In genomic region chr7:130063036-130063435, GRCh38 we compare ENCODE assay signal across 1 cellular context.
TF ChIP-seq lines count a peak whose summit lies in the region.

No MANE protein-coding gene starts in this region.

TF ChIP-seq in H1, 55 proteins besides CTCF, POLR2A, EP300 and RAD21:
- TF ChIP-seq JUN (IDR thresholded peaks at IDR 0.05; ENCODE audit: low read depth, low read length) (no peak), TEAD4 (IDR thresholded peaks at IDR 0.05; ENCODE audit: low read depth, low read length) (0 out of 2 replicates have a peak, but pooled peaks have one; percentile 65), GTF2F1 (IDR thresholded peaks at IDR 0.05; ENCODE audit: borderline replicate concordance, low read depth, low read length) (no peak), HDAC2 (IDR thresholded peaks at IDR 0.05; ENCODE audit: borderline replicate concordance in 1 of 2, low read depth in 2 of 2, low read length in 2 of 2) (no peak), POU5F1 (IDR thresholded peaks at IDR 0.05; ENCODE audit: low read depth, low read length) (no peak), KDM1A (IDR thresholded peaks at IDR 0.05; ENCODE audit: borderline replicate concordance, low read length) (peak; percentile 59; the same call in 1 of the 2 replicates), JUND (IDR thresholded peaks at IDR 0.05; ENCODE audit: low read length) (no peak), BACH1 (IDR thresholded peaks at IDR 0.05; ENCODE audit: low read length) (no peak), FOSL1 (IDR thresholded peaks at IDR 0.05; ENCODE audit: insufficient read depth, low read depth, low read length) (no peak), EZH2 (IDR thresholded peaks at IDR 0.05; ENCODE audit: low read depth, low read length, severe bottlenecking) (no peak), TAF7 (optimal IDR thresholded peaks at IDR 0.05; ENCODE audit: borderline replicate concordance, low read depth, low read length) (no peak)
- TF ChIP-seq, protein P1, sequence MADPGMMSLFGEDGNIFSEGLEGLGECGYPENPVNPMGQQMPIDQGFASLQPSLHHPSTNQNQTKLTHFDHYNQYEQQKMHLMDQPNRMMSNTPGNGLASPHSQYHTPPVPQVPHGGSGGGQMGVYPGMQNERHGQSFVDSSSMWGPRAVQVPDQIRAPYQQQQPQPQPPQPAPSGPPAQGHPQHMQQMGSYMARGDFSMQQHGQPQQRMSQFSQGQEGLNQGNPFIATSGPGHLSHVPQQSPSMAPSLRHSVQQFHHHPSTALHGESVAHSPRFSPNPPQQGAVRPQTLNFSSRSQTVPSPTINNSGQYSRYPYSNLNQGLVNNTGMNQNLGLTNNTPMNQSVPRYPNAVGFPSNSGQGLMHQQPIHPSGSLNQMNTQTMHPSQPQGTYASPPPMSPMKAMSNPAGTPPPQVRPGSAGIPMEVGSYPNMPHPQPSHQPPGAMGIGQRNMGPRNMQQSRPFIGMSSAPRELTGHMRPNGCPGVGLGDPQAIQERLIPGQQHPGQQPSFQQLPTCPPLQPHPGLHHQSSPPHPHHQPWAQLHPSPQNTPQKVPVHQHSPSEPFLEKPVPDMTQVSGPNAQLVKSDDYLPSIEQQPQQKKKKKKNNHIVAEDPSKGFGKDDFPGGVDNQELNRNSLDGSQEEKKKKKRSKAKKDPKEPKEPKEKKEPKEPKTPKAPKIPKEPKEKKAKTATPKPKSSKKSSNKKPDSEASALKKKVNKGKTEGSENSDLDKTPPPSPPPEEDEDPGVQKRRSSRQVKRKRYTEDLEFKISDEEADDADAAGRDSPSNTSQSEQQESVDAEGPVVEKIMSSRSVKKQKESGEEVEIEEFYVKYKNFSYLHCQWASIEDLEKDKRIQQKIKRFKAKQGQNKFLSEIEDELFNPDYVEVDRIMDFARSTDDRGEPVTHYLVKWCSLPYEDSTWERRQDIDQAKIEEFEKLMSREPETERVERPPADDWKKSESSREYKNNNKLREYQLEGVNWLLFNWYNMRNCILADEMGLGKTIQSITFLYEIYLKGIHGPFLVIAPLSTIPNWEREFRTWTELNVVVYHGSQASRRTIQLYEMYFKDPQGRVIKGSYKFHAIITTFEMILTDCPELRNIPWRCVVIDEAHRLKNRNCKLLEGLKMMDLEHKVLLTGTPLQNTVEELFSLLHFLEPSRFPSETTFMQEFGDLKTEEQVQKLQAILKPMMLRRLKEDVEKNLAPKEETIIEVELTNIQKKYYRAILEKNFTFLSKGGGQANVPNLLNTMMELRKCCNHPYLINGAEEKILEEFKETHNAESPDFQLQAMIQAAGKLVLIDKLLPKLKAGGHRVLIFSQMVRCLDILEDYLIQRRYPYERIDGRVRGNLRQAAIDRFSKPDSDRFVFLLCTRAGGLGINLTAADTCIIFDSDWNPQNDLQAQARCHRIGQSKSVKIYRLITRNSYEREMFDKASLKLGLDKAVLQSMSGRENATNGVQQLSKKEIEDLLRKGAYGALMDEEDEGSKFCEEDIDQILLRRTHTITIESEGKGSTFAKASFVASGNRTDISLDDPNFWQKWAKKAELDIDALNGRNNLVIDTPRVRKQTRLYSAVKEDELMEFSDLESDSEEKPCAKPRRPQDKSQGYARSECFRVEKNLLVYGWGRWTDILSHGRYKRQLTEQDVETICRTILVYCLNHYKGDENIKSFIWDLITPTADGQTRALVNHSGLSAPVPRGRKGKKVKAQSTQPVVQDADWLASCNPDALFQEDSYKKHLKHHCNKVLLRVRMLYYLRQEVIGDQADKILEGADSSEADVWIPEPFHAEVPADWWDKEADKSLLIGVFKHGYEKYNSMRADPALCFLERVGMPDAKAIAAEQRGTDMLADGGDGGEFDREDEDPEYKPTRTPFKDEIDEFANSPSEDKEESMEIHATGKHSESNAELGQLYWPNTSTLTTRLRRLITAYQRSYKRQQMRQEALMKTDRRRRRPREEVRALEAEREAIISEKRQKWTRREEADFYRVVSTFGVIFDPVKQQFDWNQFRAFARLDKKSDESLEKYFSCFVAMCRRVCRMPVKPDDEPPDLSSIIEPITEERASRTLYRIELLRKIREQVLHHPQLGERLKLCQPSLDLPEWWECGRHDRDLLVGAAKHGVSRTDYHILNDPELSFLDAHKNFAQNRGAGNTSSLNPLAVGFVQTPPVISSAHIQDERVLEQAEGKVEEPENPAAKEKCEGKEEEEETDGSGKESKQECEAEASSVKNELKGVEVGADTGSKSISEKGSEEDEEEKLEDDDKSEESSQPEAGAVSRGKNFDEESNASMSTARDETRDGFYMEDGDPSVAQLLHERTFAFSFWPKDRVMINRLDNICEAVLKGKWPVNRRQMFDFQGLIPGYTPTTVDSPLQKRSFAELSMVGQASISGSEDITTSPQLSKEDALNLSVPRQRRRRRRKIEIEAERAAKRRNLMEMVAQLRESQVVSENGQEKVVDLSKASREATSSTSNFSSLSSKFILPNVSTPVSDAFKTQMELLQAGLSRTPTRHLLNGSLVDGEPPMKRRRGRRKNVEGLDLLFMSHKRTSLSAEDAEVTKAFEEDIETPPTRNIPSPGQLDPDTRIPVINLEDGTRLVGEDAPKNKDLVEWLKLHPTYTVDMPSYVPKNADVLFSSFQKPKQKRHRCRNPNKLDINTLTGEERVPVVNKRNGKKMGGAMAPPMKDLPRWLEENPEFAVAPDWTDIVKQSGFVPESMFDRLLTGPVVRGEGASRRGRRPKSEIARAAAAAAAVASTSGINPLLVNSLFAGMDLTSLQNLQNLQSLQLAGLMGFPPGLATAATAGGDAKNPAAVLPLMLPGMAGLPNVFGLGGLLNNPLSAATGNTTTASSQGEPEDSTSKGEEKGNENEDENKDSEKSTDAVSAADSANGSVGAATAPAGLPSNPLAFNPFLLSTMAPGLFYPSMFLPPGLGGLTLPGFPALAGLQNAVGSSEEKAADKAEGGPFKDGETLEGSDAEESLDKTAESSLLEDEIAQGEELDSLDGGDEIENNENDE (IDR thresholded peaks at IDR 0.05; ENCODE audit: insufficient replicate concordance, low read length), result no peak
- TF ChIP-seq, protein P2, sequence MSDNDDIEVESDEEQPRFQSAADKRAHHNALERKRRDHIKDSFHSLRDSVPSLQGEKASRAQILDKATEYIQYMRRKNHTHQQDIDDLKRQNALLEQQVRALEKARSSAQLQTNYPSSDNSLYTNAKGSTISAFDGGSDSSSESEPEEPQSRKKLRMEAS (IDR thresholded peaks at IDR 0.05), result no peak
TF ChIP-seq in H1: peak in this region for 2.
